Comparison of ENCODE assay signal across 18 cellular contexts in the genomic region with DNA sequence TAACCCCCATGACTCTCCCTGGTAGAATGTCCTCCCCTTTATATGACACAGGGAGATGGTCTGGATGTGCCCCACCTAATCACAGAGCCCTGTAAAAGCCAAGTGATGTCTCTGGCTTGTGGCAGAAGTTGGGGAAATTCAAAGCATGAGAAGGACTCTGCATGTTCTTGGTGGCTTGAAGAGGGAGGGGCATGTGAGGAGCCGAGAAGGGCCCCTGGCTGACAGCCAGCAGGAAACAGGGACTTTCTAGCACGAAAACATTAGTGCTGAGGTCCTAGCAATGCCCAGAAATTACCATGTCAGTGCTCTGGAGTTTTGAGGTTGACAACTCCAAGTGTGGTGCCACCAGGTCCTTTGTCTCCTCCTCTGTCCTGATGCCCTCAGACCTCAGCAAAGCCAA.
DNase-seq lines count a peak whose midpoint lies in the region; ATAC-seq and TF ChIP-seq lines count a peak whose summit lies in the region.
"Had no signal": no experiment of that assay in that cellular context is flagged by ENCODE, and none has a peak within 500 bp of the region (broad histone marks: within the 10 kb centered on the region; RNA-seq: fewer than 3 reads in every experiment).

No MANE protein-coding gene starts in this region.

- H3K9me3 ChIP-seq in left lung (no peaks in the 10 kb centered on the region), mesenchymal stem cell (ENCODE audit: control insufficient read depth, low read length) (no peaks in the 10 kb centered on the region)
- H3K9me3 ChIP-seq: neutrophil had no signal

- no peak overlapping the region for H3K9ac ChIP-seq in mesenchymal stem cell (ENCODE audit: low read length)

- CTCF ChIA-PET in activated naive CD4-positive, alpha-beta T cell treated with anti-CD3 and anti-CD28 coated beads for 36 hours (lab: Charles Lee), result no interaction called here

- no peak overlapping the region for H3K23ac ChIP-seq in mesenchymal stem cell (ENCODE audit: low read length in 2 of 2)

- H4K8ac ChIP-seq in mesenchymal stem cell (ENCODE audit: low read length), result no peak overlapping the region

- H3K79me1 ChIP-seq in mesenchymal stem cell (replicated peaks; ENCODE audit: low read length, poor library complexity, severe bottlenecking), result peaks cover 19% of the 10 kb centered on the region

- H3K4me2 ChIP-seq in mesenchymal stem cell (ENCODE audit: low read length, poor library complexity, severe bottlenecking), result no peak overlapping the region

- no peak overlapping the region for H3K14ac ChIP-seq in mesenchymal stem cell (ENCODE audit: low read length in 2 of 2)

- no peak overlapping the region for H2BK5ac ChIP-seq in mesenchymal stem cell (ENCODE audit: low read depth, low read length, poor library complexity, severe bottlenecking)

- no peak overlapping the region for H3K27ac Mint-ChIP-seq in activated naive CD4-positive, alpha-beta T cell treated with anti-CD3 and anti-CD28 coated beads for 36 hours
- no peak overlapping the region for H3K27ac Mint-ChIP-seq in glutamatergic neuron (ENCODE audit: unreplicated experiment)
- H3K27ac Mint-ChIP-seq: CD4-positive, CD25-positive, alpha-beta regulatory T cell; HFFc6 had no signal

- no peaks in the 10 kb centered on the region for H3K27me3 ChIP-seq in left lung
- peaks cover 0 to 10% of the 10 kb centered on the region in 2 experiments for H3K27me3 ChIP-seq in mesenchymal stem cell (ENCODE audit: control insufficient read depth in 1 of 2, insufficient read depth in 1 of 2, low read length in 2 of 2)
- H3K27me3 ChIP-seq: dorsolateral prefrontal cortex, neutrophil had no signal

- H3K18ac ChIP-seq in mesenchymal stem cell (ENCODE audit: low read depth in 1 of 2, low read length in 2 of 2), result no peak overlapping the region

- H3K4ac ChIP-seq in mesenchymal stem cell (ENCODE audit: low read depth in 1 of 2, low read length in 2 of 2), result no peak overlapping the region

- H2BK15ac ChIP-seq in mesenchymal stem cell (ENCODE audit: low read depth, poor library complexity, severe bottlenecking), result no peak overlapping the region

- TF ChIP-seq CTCF in left lung (IDR thresholded peaks at IDR 0.05) (no peak), glutamatergic neuron (IDR thresholded peaks at IDR 0.05; ENCODE audit: partially characterized antibody, unreplicated experiment) (no peak)

- no peak overlapping the region for H2AFZ ChIP-seq in mesenchymal stem cell (ENCODE audit: low read depth, low read length)

- peak; percentile 53 for DNase-seq in activated naive CD4-positive, alpha-beta T cell treated with anti-CD3 and anti-CD28 coated beads for 36 hours
- DNase-seq in activated naive CD4-positive, alpha-beta T cell treated with Interleukin-2 at 50 U/mL for 16 hours, result no peak
- peak in 1 of 2 donors; percentile 49 for DNase-seq in left lung
- DNase-seq in mesenchymal stem cell, result no peak
- DNase-seq in glutamatergic neuron, result no peak
- no peak for DNase-seq in HCEC 1CT
- DNase-seq in NCI-H1417 treated with DMSO at 0.1 percent for 48 hours (lab: John Stamatoyannopoulos, UW), result no peak
- DNase-seq: activated T-cell treated with anti-CD3 and anti-CD28 coated beads, Interleukin-2, amount 50 U/mL, for 48 hours; DMS79 treated with DMSO at 0.1 percent for 48 hours; dorsolateral prefrontal cortex; HFFc6; NCI-H187; NCI-H2227 treated with DMSO at 0.1 percent for 48 hours; stimulated activated CD4-positive, alpha-beta T cell treated with anti-CD3 and anti-CD28 coated beads, Interleukin-12 subunit alpha, Interleukin-12 subunit beta, amount 100 ng/mL, for 4 hours had no signal

- no peak overlapping the region for H2BK12ac ChIP-seq in mesenchymal stem cell (ENCODE audit: low read length in 2 of 2)

- no peak overlapping the region for H3K27ac ChIP-seq in left lung
- no peak overlapping the region for H3K27ac ChIP-seq in mesenchymal stem cell (ENCODE audit: low read length, poor library complexity, severe bottlenecking)
- H3K27ac ChIP-seq: dorsolateral prefrontal cortex, epithelial cell of prostate, neutrophil had no signal

- H4K91ac ChIP-seq in mesenchymal stem cell (ENCODE audit: low read length), result no peak overlapping the region

- H3K36me3 ChIP-seq in left lung, result no peaks in the 10 kb centered on the region
- peaks cover 0 to 37% of the 10 kb centered on the region in 2 experiments for H3K36me3 ChIP-seq in mesenchymal stem cell (ENCODE audit: control insufficient read depth in 1 of 2, insufficient read depth in 2 of 2, low read depth in 1 of 2, low read length in 2 of 2)
- H3K36me3 ChIP-seq: neutrophil had no signal

- no peaks in the 10 kb centered on the region for H3K9me3 Mint-ChIP-seq in activated naive CD4-positive, alpha-beta T cell treated with anti-CD3 and anti-CD28 coated beads for 36 hours
- H3K9me3 Mint-ChIP-seq in glutamatergic neuron (ENCODE audit: unreplicated experiment), result peaks cover 8% of the 10 kb centered on the region
- H3K9me3 Mint-ChIP-seq: CD4-positive, CD25-positive, alpha-beta regulatory T cell; HFFc6 had no signal

- H3K36me3 Mint-ChIP-seq in activated naive CD4-positive, alpha-beta T cell treated with anti-CD3 and anti-CD28 coated beads for 36 hours (ENCODE audit: low read depth), result no peaks in the 10 kb centered on the region
- H3K36me3 Mint-ChIP-seq in glutamatergic neuron (ENCODE audit: unreplicated experiment), result no peaks in the 10 kb centered on the region
- H3K36me3 Mint-ChIP-seq: CD4-positive, CD25-positive, alpha-beta regulatory T cell had no signal

- no peaks in the 10 kb centered on the region for H3K27me3 Mint-ChIP-seq in activated naive CD4-positive, alpha-beta T cell treated with anti-CD3 and anti-CD28 coated beads for 36 hours (ENCODE audit: low read depth)
- peaks cover 3% of the 10 kb centered on the region for H3K27me3 Mint-ChIP-seq in glutamatergic neuron (ENCODE audit: unreplicated experiment)

- peaks cover 8% of the 10 kb centered on the region for H3K4me1 Mint-ChIP-seq in activated naive CD4-positive, alpha-beta T cell treated with anti-CD3 and anti-CD28 coated beads for 36 hours (ENCODE audit: low read depth)
- H3K4me1 Mint-ChIP-seq in glutamatergic neuron (ENCODE audit: low read depth, unreplicated experiment), result peaks cover 25% of the 10 kb centered on the region
- H3K4me1 Mint-ChIP-seq: CD4-positive, CD25-positive, alpha-beta regulatory T cell had no signal

- ATAC-seq in HG02885 (IDR thresholded peaks at IDR 0.05; ENCODE audit: poor library complexity, unreplicated experiment) (peak; percentile 68), left lung (peak; percentile 75)

- H2BK120ac ChIP-seq in mesenchymal stem cell (ENCODE audit: low read depth, low read length), result no peak overlapping the region

- 43% methylated on average over 2 of the region's 2 CpGs for WGBS in mesenchymal stem cell

- H3K4me3 Mint-ChIP-seq in activated naive CD4-positive, alpha-beta T cell treated with anti-CD3 and anti-CD28 coated beads for 36 hours, result no peak overlapping the region
- no peak overlapping the region for H3K4me3 Mint-ChIP-seq in glutamatergic neuron (ENCODE audit: unreplicated experiment)
- H3K4me3 Mint-ChIP-seq: CD4-positive, CD25-positive, alpha-beta regulatory T cell; HFFc6 had no signal

- intact Hi-C loops in activated naive CD4-positive, alpha-beta T cell treated with anti-CD3 and anti-CD28 coated beads for 36 hours (cut with micrococcal nuclease), result no loop called here
- intact Hi-C loops in left lung (cut with DNase I), result no loop called here

- H3K4me1 ChIP-seq in left lung (no peaks in the 10 kb centered on the region), mesenchymal stem cell (ENCODE audit: control insufficient read depth, insufficient read depth, low read depth, low read length) (peaks cover 3% of the 10 kb centered on the region)

- no peak overlapping the region for H2AK5ac ChIP-seq in mesenchymal stem cell (ENCODE audit: low read length, severe bottlenecking)

- H3K4me3 ChIP-seq in left lung (no peak overlapping the region), mesenchymal stem cell (ENCODE audit: insufficient read depth in 1 of 2, low read depth in 1 of 2, low read length in 2 of 2) (no peak overlapping the region)
- H3K4me3 ChIP-seq: dorsolateral prefrontal cortex had no signal
